ENCODE assay signal across 25 cellular contexts in genomic region chr7:106048621-106049020, GRCh38.
"Had no signal": no experiment of that assay in that cellular context is flagged by ENCODE, and none has a peak within 500 bp of the region (broad histone marks: within the 10 kb centered on the region; RNA-seq: fewer than 3 reads in every experiment).

No MANE protein-coding gene starts in this region.

- H3K27me3 Mint-ChIP-seq: stimulated activated naive CD8-positive, alpha-beta T cell treated with anti-CD3 and anti-CD28 coated beads, Interleukin-15, amount 100 ng/mL, for 72 hours had no signal

- H3K4me3 Mint-ChIP-seq: dendritic cell treated with granulocyte-macrophage colony-stimulating factor and Interleukin-4, amounts not matched to agents 40 ng/mL and 50 ng/mL, for 4 days; effector memory CD8-positive, alpha-beta T cell; immature natural killer cell; natural killer cell treated with Interleukin-12 subunit alpha and Interleukin-12 subunit beta and Interleukin-15 and Interleukin-18, amount 100 ng/mL, for 72 hours; stimulated activated effector memory CD8-positive, alpha-beta T cell treated with anti-CD3 and anti-CD28 coated beads, Interleukin-12 subunit alpha, Interleukin-12 subunit beta, amount 100 ng/mL, for 72 hours; stimulated activated naive CD8-positive, alpha-beta T cell treated with anti-CD3 and anti-CD28 coated beads, Interleukin-15, amount 100 ng/mL, for 72 hours had no signal

- H3K9me3 Mint-ChIP-seq: dendritic cell treated with granulocyte-macrophage colony-stimulating factor and Interleukin-4, amounts not matched to agents 40 ng/mL and 50 ng/mL, for 4 days; effector memory CD8-positive, alpha-beta T cell; immature natural killer cell; natural killer cell treated with Interleukin-12 subunit alpha and Interleukin-12 subunit beta and Interleukin-15 and Interleukin-18, amount 100 ng/mL, for 72 hours; stimulated activated effector memory CD8-positive, alpha-beta T cell treated with anti-CD3 and anti-CD28 coated beads, Interleukin-12 subunit alpha, Interleukin-12 subunit beta, amount 100 ng/mL, for 72 hours; stimulated activated naive CD8-positive, alpha-beta T cell treated with anti-CD3 and anti-CD28 coated beads, Interleukin-15, amount 100 ng/mL, for 72 hours had no signal

- H3K4me1 ChIP-seq: pancreas, psoas muscle, right lobe of liver, upper lobe of right lung had no signal

- DNase-seq: effector memory CD8-positive, alpha-beta T cell; esophagus squamous epithelium; immature natural killer cell; left colon; left ventricle myocardium superior; mesenchymal stem cell; midbrain; occipital lobe; pancreas; psoas muscle; retina; right lobe of liver; stimulated activated CD4-positive, alpha-beta T cell treated with anti-CD3 and anti-CD28 coated beads, Interleukin-4, amount 100 ng/mL, for 1 hour; stimulated activated CD8-positive, alpha-beta memory T cell treated with anti-CD3 and anti-CD28 coated beads, Interleukin-4, amount 100 ng/mL, for 48 hours; stimulated activated naive CD8-positive, alpha-beta T cell treated with anti-CD3 and anti-CD28 coated beads, Interleukin-15, amount 100 ng/mL, for 72 hours; testis; upper lobe of right lung had no signal

- H3K27ac Mint-ChIP-seq: dendritic cell treated with granulocyte-macrophage colony-stimulating factor and Interleukin-4, amounts not matched to agents 40 ng/mL and 50 ng/mL, for 4 days; effector memory CD8-positive, alpha-beta T cell; immature natural killer cell; natural killer cell treated with Interleukin-12 subunit alpha and Interleukin-12 subunit beta and Interleukin-15 and Interleukin-18, amount 100 ng/mL, for 72 hours; stimulated activated effector memory CD8-positive, alpha-beta T cell treated with anti-CD3 and anti-CD28 coated beads, Interleukin-12 subunit alpha, Interleukin-12 subunit beta, amount 100 ng/mL, for 72 hours; stimulated activated naive CD8-positive, alpha-beta T cell treated with anti-CD3 and anti-CD28 coated beads, Interleukin-15, amount 100 ng/mL, for 72 hours had no signal

- H3K4me1 Mint-ChIP-seq: immature natural killer cell; stimulated activated effector memory CD8-positive, alpha-beta T cell treated with anti-CD3 and anti-CD28 coated beads, Interleukin-12 subunit alpha, Interleukin-12 subunit beta, amount 100 ng/mL, for 72 hours; stimulated activated naive CD8-positive, alpha-beta T cell treated with anti-CD3 and anti-CD28 coated beads, Interleukin-15, amount 100 ng/mL, for 72 hours had no signal

- ATAC-seq: effector memory CD8-positive, alpha-beta T cell; left colon; left ventricle myocardium superior; natural killer cell treated with Interleukin-12 subunit alpha and Interleukin-12 subunit beta and Interleukin-15 and Interleukin-18, amount 100 ng/mL, for 72 hours; pancreas; psoas muscle; right lobe of liver; stimulated activated effector memory CD8-positive, alpha-beta T cell treated with anti-CD3 and anti-CD28 coated beads, Interleukin-12 subunit alpha, Interleukin-12 subunit beta, amount 100 ng/mL, for 72 hours; stimulated activated naive CD8-positive, alpha-beta T cell treated with anti-CD3 and anti-CD28 coated beads, Interleukin-15, amount 100 ng/mL, for 72 hours; upper lobe of right lung had no signal

- H3K27me3 ChIP-seq: esophagus squamous epithelium, pancreas, right lobe of liver, testis, tibial nerve, upper lobe of right lung, vagina had no signal

- H3K9me3 ChIP-seq: esophagus squamous epithelium, pancreas, psoas muscle, right lobe of liver, testis, tibial nerve, upper lobe of right lung, vagina had no signal

- H3K36me3 ChIP-seq: esophagus squamous epithelium, pancreas, right lobe of liver, tibial nerve, upper lobe of right lung, vagina had no signal

- FAIRE-seq: pancreas had no signal

- H3K4me3 ChIP-seq: esophagus squamous epithelium, lung, pancreas, psoas muscle, right lobe of liver, testis, tibial nerve, upper lobe of right lung, vagina had no signal

- H3K27ac ChIP-seq: epithelial cell of prostate, foreskin keratinocyte, pancreas, psoas muscle, right lobe of liver, testis, tibial nerve, upper lobe of right lung, vagina had no signal

- H3K36me3 Mint-ChIP-seq: immature natural killer cell; natural killer cell treated with Interleukin-12 subunit alpha and Interleukin-12 subunit beta and Interleukin-15 and Interleukin-18, amount 100 ng/mL, for 72 hours; stimulated activated effector memory CD8-positive, alpha-beta T cell treated with anti-CD3 and anti-CD28 coated beads, Interleukin-12 subunit alpha, Interleukin-12 subunit beta, amount 100 ng/mL, for 72 hours had no signal
